In genomic region chr2:14641116-14641515, GRCh38 we compare ENCODE assay signal across 4 cellular contexts. TPM values are rescaled to one million over a fixed set of nuclear protein-coding genes. Genes with fewer than 3 reads are reported as not detected.
"Had no signal": no experiment of that assay in that cellular context is flagged by ENCODE, and none has a peak within 500 bp of the region (broad histone marks: within the 10 kb centered on the region; RNA-seq: fewer than 3 reads in every experiment).

No MANE protein-coding gene starts in this region.

- DNase-seq: GDM1, GF-D8 had no signal

- ATAC-seq: GM12878 had no signal

RNA-seq across cellular contexts. Expression of gene LRATD1, which starts 8.6 kb away (rescaled TPM):
- total RNA-seq: G401, GM12878 had no signal
